29 cellular contexts compared by ENCODE assay signal in genomic region chr4:84019626-84020025, GRCh38.
"Had no signal": no experiment of that assay in that cellular context is flagged by ENCODE, and none has a peak within 500 bp of the region (broad histone marks: within the 10 kb centered on the region; RNA-seq: fewer than 3 reads in every experiment).

No MANE protein-coding gene starts in this region.

- H3K4me1 ChIP-seq: colonic mucosa, esophagus squamous epithelium, foreskin keratinocyte, gastrocnemius medialis, heart left ventricle, heart right ventricle had no signal

- H3K27me3 Mint-ChIP-seq: dendritic cell treated with granulocyte-macrophage colony-stimulating factor and Interleukin-4, amounts not matched to agents 40 ng/mL and 50 ng/mL, for 4 days; effector memory CD8-positive, alpha-beta T cell had no signal

- FAIRE-seq: colon, endometrium, endothelial cell of umbilical vein, frontal cortex had no signal

- H3K27ac Mint-ChIP-seq: dendritic cell treated with granulocyte-macrophage colony-stimulating factor and Interleukin-4, amounts not matched to agents 40 ng/mL and 50 ng/mL, for 4 days; effector memory CD8-positive, alpha-beta T cell; endodermal cell had no signal

- H3K27me3 ChIP-seq: colonic mucosa, dorsolateral prefrontal cortex, esophagus muscularis mucosa, esophagus squamous epithelium, foreskin keratinocyte, gastrocnemius medialis, gastroesophageal sphincter, heart left ventricle, heart right ventricle had no signal

- DNase-seq: colonic mucosa; cortex of kidney; dermis blood vessel endothelial cell; dorsolateral prefrontal cortex; effector CD4-positive, alpha-beta T cell; effector CD8-positive, alpha-beta T cell; effector memory CD4-positive, alpha-beta T cell; effector memory CD8-positive, alpha-beta T cell; endodermal cell; erythroblast; esophagus squamous epithelium; foreskin fibroblast; foreskin keratinocyte; foreskin melanocyte; gastrocnemius medialis; glutamatergic neuron; head of caudate nucleus; heart left ventricle; heart right ventricle had no signal

- H3K4me3 Mint-ChIP-seq: dendritic cell treated with granulocyte-macrophage colony-stimulating factor and Interleukin-4, amounts not matched to agents 40 ng/mL and 50 ng/mL, for 4 days; effector memory CD8-positive, alpha-beta T cell; endodermal cell had no signal

- H3K9me3 Mint-ChIP-seq: dendritic cell treated with granulocyte-macrophage colony-stimulating factor and Interleukin-4, amounts not matched to agents 40 ng/mL and 50 ng/mL, for 4 days; endodermal cell had no signal

- ATAC-seq: effector memory CD8-positive, alpha-beta T cell; esophagus mucosa; foreskin keratinocyte; gastrocnemius medialis; gastroesophageal sphincter; heart left ventricle; heart right ventricle had no signal

- H3K4me3 ChIP-seq: colonic mucosa, coronary artery, dorsolateral prefrontal cortex, esophagus muscularis mucosa, esophagus squamous epithelium, gastrocnemius medialis, gastroesophageal sphincter, heart left ventricle, heart right ventricle had no signal

- H3K27ac ChIP-seq: colonic mucosa, coronary artery, dorsolateral prefrontal cortex, epithelial cell of prostate, esophagus muscularis mucosa, esophagus squamous epithelium, foreskin keratinocyte, gastrocnemius medialis, gastroesophageal sphincter, heart left ventricle, heart right ventricle had no signal

- H3K36me3 ChIP-seq: colonic mucosa, esophagus muscularis mucosa, esophagus squamous epithelium, gastrocnemius medialis, gastroesophageal sphincter, heart left ventricle, heart right ventricle had no signal

- H3K9me3 ChIP-seq: colonic mucosa, esophagus muscularis mucosa, esophagus squamous epithelium, gastrocnemius medialis, gastroesophageal sphincter, heart left ventricle, heart right ventricle had no signal
